ENCODE assay signal across 26 cellular contexts in genomic region chr9:89679581-89679980, GRCh38.
"Had no signal": no experiment of that assay in that cellular context is flagged by ENCODE, and none has a peak within 500 bp of the region (broad histone marks: within the 10 kb centered on the region; RNA-seq: fewer than 3 reads in every experiment).

No MANE protein-coding gene starts in this region.

- H3K27me3 Mint-ChIP-seq: activated CD4-positive, alpha-beta memory T cell treated with anti-CD3 and anti-CD28 coated beads for 36 hours; naive B cell; T-helper 17 cell had no signal

- H3K4me1 Mint-ChIP-seq: stimulated activated memory B cell treated with anti-CD40 and anti-IgM and Interleukin-4, amounts not matched to agents 10 μg/mL and 1 μg/mL and 100 μg/mL, for 72 hours had no signal

- H3K9me3 ChIP-seq: adrenal gland, body of pancreas, colonic mucosa, right atrium auricular region, suprapubic skin, tibial artery had no signal

- H3K4me2 ChIP-seq: smooth muscle cell had no signal

- H3K27ac Mint-ChIP-seq: activated CD4-positive, alpha-beta memory T cell treated with anti-CD3 and anti-CD28 coated beads for 36 hours; mesothelial cell of epicardium; naive B cell; stimulated activated memory B cell treated with anti-CD40 and anti-IgM and Interleukin-4, amounts not matched to agents 10 μg/mL and 1 μg/mL and 100 μg/mL, for 72 hours; T-helper 17 cell had no signal

- H3K27ac ChIP-seq: adrenal gland, cardiac muscle cell, colonic mucosa, epithelial cell of prostate, right atrium auricular region, suprapubic skin, tibial artery had no signal

- H3K4me3 ChIP-seq: adrenal gland, body of pancreas, cardiac muscle cell, colonic mucosa, right atrium auricular region, smooth muscle cell, suprapubic skin, tibial artery had no signal

- DNase-seq: activated CD4-positive, alpha-beta memory T cell treated with anti-CD3 and anti-CD28 coated beads for 36 hours; activated CD4-positive, alpha-beta T cell treated with anti-CD3 and anti-CD28 coated beads, Interleukin-2, amount 10 ng/mL, durations not matched to agents 24 days and 14 days; activated CD4-positive, CD25-positive, alpha-beta regulatory T cell treated with anti-CD3 and anti-CD28 coated beads, Interleukin-2, amount 50 U/mL, for 72 hours; activated naive CD4-positive, alpha-beta T cell; activated T-cell treated with anti-CD3 and anti-CD28 coated beads, Interleukin-2, amount 50 U/mL, for 48 hours; adrenal gland; body of pancreas; cerebellar nuclear complex; colonic mucosa; effector CD8-positive, alpha-beta T cell; head of caudate nucleus; naive B cell; stimulated activated CD4-positive, alpha-beta T cell treated with anti-CD3 and anti-CD28 coated beads, Interleukin-1b, Interleukin-23, amount 100 ng/mL, for 48 hours; stimulated activated CD4-positive, alpha-beta T cell treated with anti-CD3 and anti-CD28 coated beads, Interleukin-4, amount 100 ng/mL, for 4 hours; stimulated activated CD8-positive, alpha-beta memory T cell treated with anti-CD3 and anti-CD28 coated beads, Interleukin-4, amount 100 ng/mL, for 48 hours; T-helper 17 cell; T1000; tibial artery had no signal

- ATAC-seq: activated naive CD4-positive, alpha-beta T cell treated with anti-CD3 and anti-CD28 coated beads, Interleukin-2, amount 50 U/mL, for 72 hours; body of pancreas; T-helper 17 cell had no signal

- H3K9me3 Mint-ChIP-seq: activated CD4-positive, alpha-beta memory T cell treated with anti-CD3 and anti-CD28 coated beads for 36 hours; activated CD4-positive, alpha-beta T cell treated with anti-CD3 and anti-CD28 coated beads, Interleukin-2, amount 10 ng/mL, durations not matched to agents 24 days and 14 days; activated naive CD4-positive, alpha-beta T cell treated with anti-CD3 and anti-CD28 coated beads, Interleukin-2, amount 50 U/mL, for 72 hours; mesothelial cell of epicardium; naive B cell; stimulated activated memory B cell treated with anti-CD40 and anti-IgM and Interleukin-4, amounts not matched to agents 10 μg/mL and 1 μg/mL and 100 μg/mL, for 72 hours had no signal

- H3K36me3 Mint-ChIP-seq: activated CD4-positive, alpha-beta memory T cell treated with anti-CD3 and anti-CD28 coated beads for 36 hours; activated naive CD4-positive, alpha-beta T cell treated with anti-CD3 and anti-CD28 coated beads, Interleukin-2, amount 50 U/mL, for 72 hours; mesothelial cell of epicardium; naive B cell; stimulated activated memory B cell treated with anti-CD40 and anti-IgM and Interleukin-4, amounts not matched to agents 10 μg/mL and 1 μg/mL and 100 μg/mL, for 72 hours had no signal

- H3K4me3 Mint-ChIP-seq: activated CD4-positive, alpha-beta memory T cell treated with anti-CD3 and anti-CD28 coated beads for 36 hours; activated CD4-positive, alpha-beta T cell treated with anti-CD3 and anti-CD28 coated beads, Interleukin-2, amount 10 ng/mL, durations not matched to agents 24 days and 14 days; mesothelial cell of epicardium; naive B cell; stimulated activated memory B cell treated with anti-CD40 and anti-IgM and Interleukin-4, amounts not matched to agents 10 μg/mL and 1 μg/mL and 100 μg/mL, for 72 hours; T-helper 17 cell had no signal

- H3K36me3 ChIP-seq: adrenal gland, cardiac muscle cell, colonic mucosa, right atrium auricular region, suprapubic skin, tibial artery had no signal

- H3K27me3 ChIP-seq: adrenal gland, body of pancreas, cardiac muscle cell, colonic mucosa, right atrium auricular region had no signal
